In genomic region chr3:37627951-37628620, GRCh38 we compare ENCODE assay signal across 13 cellular contexts.
A peak's percentile ranks its signal among the peaks of the same experiment; 100 is the strongest.
DNase-seq lines count a peak whose midpoint lies in the region; ATAC-seq and TF ChIP-seq lines count a peak whose summit lies in the region.
"Had no signal": no experiment of that assay in that cellular context is flagged by ENCODE, and none has a peak within 500 bp of the region (broad histone marks: within the 10 kb centered on the region; RNA-seq: fewer than 3 reads in every experiment).

No MANE protein-coding gene starts in this region.

- H3K4me1 ChIP-seq in GM23338 (ENCODE audit: insufficient read depth) (0 out of 2 replicates have a peak, but pooled peaks cover 6% of the 10 kb centered on the region), body of pancreas (no peaks in the 10 kb centered on the region)
- H3K4me1 ChIP-seq: Caco-2 had no signal

- TF ChIP-seq CTCF in GM23338 (conservative IDR thresholded peaks at IDR 0.05; ENCODE audit: low read depth in 2 of 2) (no peak), nephron (IDR thresholded peaks at IDR 0.05; ENCODE audit: unreplicated experiment in 3 of 3) (no peak), body of pancreas (IDR thresholded peaks at IDR 0.05) (no peak)

- H3K27ac ChIP-seq in GM23338 (ENCODE audit: low read depth) (no peak overlapping the region), body of pancreas (no peak overlapping the region)

- H3K27me3 Mint-ChIP-seq in GM23338 (ENCODE audit: insufficient read depth, low read depth, poor library complexity) (peaks cover 3% of the 10 kb centered on the region), nephron (ENCODE audit: low read depth) (no peaks in the 10 kb centered on the region)

- ATAC-seq in GM18870 (IDR thresholded peaks at IDR 0.05; ENCODE audit: unreplicated experiment) (peak; percentile 73), GM23338 (no peak), HG03442 (IDR thresholded peaks at IDR 0.05; ENCODE audit: unreplicated experiment) (peak; percentile 82), body of pancreas (no peak)

- H3K4me3 ChIP-seq in GM23338 = no peak overlapping the region
- H3K4me3 ChIP-seq in body of pancreas = no peak overlapping the region

- no peak overlapping the region for H3K4me2 ChIP-seq in GM23338

- no peak for DNase-seq in GM23338 (ENCODE audit: low spot score)
- DNase-seq in SKM-1 treated with dmso at 0.1 percent for 144 hours (lab: John Stamatoyannopoulos, UW; ENCODE audit: unreplicated experiment) = no peak
- DNase-seq in activated CD4-positive, alpha-beta T cell treated with anti-CD3 and anti-CD28 coated beads for 48 hours = no peak
- DNase-seq in body of pancreas = no peak
- no peak for DNase-seq in iPS-NIHi7 (ENCODE audit: extremely low spot score)
- DNase-seq: Caco-2; erythroblast; MM.1S; NCI-H748 treated with DMSO at 0.1 percent for 48 hours; stimulated activated naive CD4-positive, alpha-beta T cell treated with Interleukin-2 at 50 U/mL for 16 hours had no signal

- WGBS in body of pancreas, 2 donors = 76 to 77% methylated on average over 12 to 13 of the region's 13 CpGs

- intact Hi-C loops in body of pancreas (cut with DNase I) = no loop called here

- H3K27me3 ChIP-seq in GM23338 (ENCODE audit: insufficient read depth) = no peaks in the 10 kb centered on the region
- H3K27me3 ChIP-seq in body of pancreas = no peaks in the 10 kb centered on the region

- H3K36me3 Mint-ChIP-seq in GM23338 (ENCODE audit: low read depth) (no peaks in the 10 kb centered on the region), nephron (ENCODE audit: low read depth) (peaks cover 23% of the 10 kb centered on the region)

- no peak for TF ChIP-seq POLR2A in body of pancreas (IDR thresholded peaks at IDR 0.05)

- H3K79me2 ChIP-seq in GM23338 (replicated peaks; ENCODE audit: insufficient read depth) = no peaks in the 10 kb centered on the region

- H3K27ac Mint-ChIP-seq in GM23338 (peak overlapping the region; percentile 65; the same call in 1 of the 2 replicates), nephron (peak overlapping the region in 2 of 3 experiments; percentile 17 to 69)

- no peaks in the 10 kb centered on the region for H3K9me3 Mint-ChIP-seq in GM23338
- peaks cover 2% of the 10 kb centered on the region for H3K9me3 Mint-ChIP-seq in nephron

- H3K4me1 Mint-ChIP-seq in GM23338 = peaks cover 7% of the 10 kb centered on the region; the same call in 2 of the 3 replicates
- H3K4me1 Mint-ChIP-seq in nephron = peaks cover 54% of the 10 kb centered on the region

- H3K4me3 Mint-ChIP-seq in GM23338 = no peak overlapping the region
- H3K4me3 Mint-ChIP-seq in nephron = no peak overlapping the region

- no peaks in the 10 kb centered on the region for H3K9me3 ChIP-seq in body of pancreas
- H3K9me3 ChIP-seq: Caco-2 had no signal

- H4K20me1 ChIP-seq in GM23338 (replicated peaks; ENCODE audit: insufficient read depth) = no peaks in the 10 kb centered on the region

- no peaks in the 10 kb centered on the region; the same call in 1 of the 2 replicates for H3K9me2 ChIP-seq in GM23338 (ENCODE audit: insufficient read depth)

- no peaks in the 10 kb centered on the region for H3F3A ChIP-seq in GM23338 (replicated peaks; ENCODE audit: low read depth)

- H2AFZ ChIP-seq in GM23338 = 0 out of 2 replicates have a peak overlapping the region, but pooled peaks have one; percentile 43

- no peaks in the 10 kb centered on the region; the same call in 1 of the 2 replicates for H3K36me3 ChIP-seq in GM23338 (ENCODE audit: insufficient read depth)
- no peaks in the 10 kb centered on the region for H3K36me3 ChIP-seq in body of pancreas (replicated peaks in 1 of 2; ENCODE audit: insufficient read depth in 1 of 2, low read depth in 2 of 2)

TF ChIP-seq in GM23338, 12 proteins besides CTCF, POLR2A, EP300 and RAD21 (continues in another document):
- TF ChIP-seq ZNF462 (CRISPR knock-in tag; IDR thresholded peaks at IDR 0.05) (no peak), POLR2AphosphoS5 (IDR thresholded peaks at IDR 0.05; ENCODE audit: low read depth) (no peak), EZH2phosphoT487 (IDR thresholded peaks at IDR 0.05; ENCODE audit: unreplicated experiment) (no peak), REST (IDR thresholded peaks at IDR 0.05; ENCODE audit: unreplicated experiment) (no peak), CREB1 (CRISPR knock-in tag; IDR thresholded peaks at IDR 0.05; ENCODE audit: low read depth) (no peak)

Comparison
In these comparisons a context has a peak if more than half of its experiments do, and no peak if none do; other contexts are left out.
1. ATAC-seq: peak in GM18870 (single experiment) and HG03442 (single experiment); none in GM23338 (single experiment) and body of pancreas (single experiment).